ENCODE assay signal across 24 cellular contexts in genomic region chr20:16260911-16261310, GRCh38.
DNase-seq lines count a peak whose midpoint lies in the region; ATAC-seq and TF ChIP-seq lines count a peak whose summit lies in the region.
"Had no signal": no experiment of that assay in that cellular context is flagged by ENCODE, and none has a peak within 500 bp of the region (broad histone marks: within the 10 kb centered on the region; RNA-seq: fewer than 3 reads in every experiment).

No MANE protein-coding gene starts in this region.

- no peaks in the 10 kb centered on the region for H3K79me2 ChIP-seq in trophoblast cell (ENCODE audit: control insufficient read depth, insufficient read depth, low read length, poor library complexity)

- H2AK5ac ChIP-seq in trophoblast cell (ENCODE audit: low read length) = no peak overlapping the region

- no peak overlapping the region for H2BK120ac ChIP-seq in trophoblast cell (ENCODE audit: insufficient read depth, low read length, poor library complexity)

- H3K4ac ChIP-seq in trophoblast cell (ENCODE audit: low read depth, low read length) = no peak overlapping the region

- in situ Hi-C loops in astrocyte of the cerebellum (cut with HindIII; ENCODE audit: low sequenced_read_pairs) = no loop called here

- H3K27me3 ChIP-seq in trophoblast cell (ENCODE audit: insufficient read depth, low read length) = no peaks in the 10 kb centered on the region
- H3K27me3 ChIP-seq: neutrophil, SJCRH30 had no signal

- H3K4me2 ChIP-seq in trophoblast cell (ENCODE audit: low read length) = no peak overlapping the region

- H3K23ac ChIP-seq in trophoblast cell (ENCODE audit: low read length) = no peak overlapping the region

- H4K12ac ChIP-seq in trophoblast cell (ENCODE audit: low read depth, low read length) = no peak overlapping the region

- H3K4me3 ChIP-seq in AG10803 (ENCODE audit: low read length) (no peak overlapping the region), astrocyte of the cerebellum (ENCODE audit: low read depth, low read length) (no peak overlapping the region), trophoblast cell (ENCODE audit: low read depth, low read length) (no peak overlapping the region)
- H3K4me3 ChIP-seq: heart right ventricle, psoas muscle, SJCRH30 had no signal

- WGBS in trophoblast cell (ENCODE audit: extremely low coverage, insufficient coverage, insufficient read length) = no CpG with 5 or more reads among the region's 7 CpGs

- no peak overlapping the region for H3K9ac ChIP-seq in trophoblast cell (ENCODE audit: low read length)

- CTCF ChIA-PET in RWPE1 (lab: Yijun Ruan, JAX) = no interaction called here

- H2AFZ ChIP-seq in trophoblast cell (ENCODE audit: insufficient read depth, low read length, poor library complexity) = no peak overlapping the region

- no peaks in the 10 kb centered on the region for H3K36me3 ChIP-seq in trophoblast cell (ENCODE audit: control insufficient read depth in 1 of 2, insufficient read depth in 2 of 2, low read length in 2 of 2)
- H3K36me3 ChIP-seq: heart right ventricle, neutrophil, SJCRH30 had no signal

- no peaks in the 10 kb centered on the region for H3K4me1 ChIP-seq in trophoblast cell (ENCODE audit: control insufficient read depth in 1 of 2, insufficient read depth in 2 of 2, low read length in 2 of 2)
- H3K4me1 ChIP-seq: psoas muscle had no signal

- no peak overlapping the region for H4K91ac ChIP-seq in trophoblast cell (ENCODE audit: low read depth, low read length)

- H3K27ac ChIP-seq in trophoblast cell (ENCODE audit: low read depth, low read length) = no peak overlapping the region
- H3K27ac ChIP-seq in RWPE1 = no peak overlapping the region
- H3K27ac ChIP-seq: heart right ventricle, neutrophil, psoas muscle, SJCRH30 had no signal

- H3K18ac ChIP-seq in trophoblast cell (ENCODE audit: low read length) = no peak overlapping the region

- TF ChIP-seq CTCF in AG10803 (conservative IDR thresholded peaks at IDR 0.05; ENCODE audit: low read length) (no peak), astrocyte of the cerebellum (IDR thresholded peaks at IDR 0.05; ENCODE audit: low read depth, low read length, missing control alignments) (no peak), RWPE1 (conservative IDR thresholded peaks at IDR 0.05; ENCODE audit: low read depth) (no peak)

- POLR2A ChIA-PET in RWPE1 (lab: Yijun Ruan, JAX; ENCODE audit: low non-redundant PET) = no interaction called here

- no peak overlapping the region for H2BK12ac ChIP-seq in trophoblast cell (ENCODE audit: low read length)

- no peak for ATAC-seq in GM21423 (IDR thresholded peaks at IDR 0.05; ENCODE audit: unreplicated experiment)
- ATAC-seq: heart right ventricle, left colon, psoas muscle had no signal

- no peak overlapping the region for H3K14ac ChIP-seq in trophoblast cell (ENCODE audit: low read length)

- H3K9me3 ChIP-seq in trophoblast cell (ENCODE audit: insufficient read depth, low read depth, low read length) = peaks cover 2% of the 10 kb centered on the region
- H3K9me3 ChIP-seq: neutrophil, psoas muscle, SJCRH30 had no signal

- no peak overlapping the region for H2BK5ac ChIP-seq in trophoblast cell (ENCODE audit: low read depth, low read length, poor library complexity)

- no peak overlapping the region for H4K8ac ChIP-seq in trophoblast cell (ENCODE audit: low read depth, low read length)

- peak; percentile 58 for DNase-seq in AG10803 (ENCODE audit: low read depth)
- peak; percentile 22 for DNase-seq in HS-27A (ENCODE audit: low read depth)
- peak; percentile 56 for DNase-seq in astrocyte of the cerebellum (ENCODE audit: low read depth)
- peak; percentile 29 for DNase-seq in iris pigment epithelial cell (ENCODE audit: low read depth)
- DNase-seq in trophoblast cell = no peak
- no peak for DNase-seq in DMS 273 (lab: John Stamatoyannopoulos, UW; ENCODE audit: unreplicated experiment)
- no peak for DNase-seq in RWPE1 (ENCODE audit: low spot score)
- DNase-seq: ACHN; activated CD4-positive, alpha-beta T cell treated with anti-CD3 and anti-CD28 coated beads for 4 hours; activated CD8-positive, alpha-beta memory T cell treated with anti-CD3 and anti-CD28 coated beads for 24 hours; activated gamma-delta T cell treated with Interleukin-2 at 50 U/mL for 16 hours; activated T-cell treated with anti-CD3 and anti-CD28 coated beads, Interleukin-2, amount 50 U/mL, for 1 hour; CD4-positive, CD25-positive, alpha-beta regulatory T cell; dermis blood vessel endothelial cell; heart right ventricle; left colon; MV-4-11; NCI-H1694 treated with DMSO at 0.1 percent for 48 hours; NCI-H2171 treated with DMSO at 0.1 percent for 48 hours; NCI-H524; psoas muscle; SJCRH30 had no signal

- H3K79me1 ChIP-seq in trophoblast cell (ENCODE audit: low read length) = no peaks in the 10 kb centered on the region

Comparison
In these comparisons a context has a peak if more than half of its experiments do, and no peak if none do; other contexts are left out.
1. DNase-seq: peak in AG10803 (single experiment), HS-27A (single experiment), astrocyte of the cerebellum (single experiment) and iris pigment epithelial cell (single experiment); none in trophoblast cell (0 of 2), DMS 273 (single experiment) and RWPE1 (single experiment).